16 cellular contexts compared by ENCODE assay signal in genomic region chr1:205962821-205963221, GRCh38. TPM values are rescaled to one million over a fixed set of nuclear protein-coding genes. Genes with fewer than 3 reads are reported as not detected.
A peak's percentile ranks its signal among the peaks of the same experiment; 100 is the strongest.
DNase-seq lines count a peak whose midpoint lies in the region; ATAC-seq lines count a peak whose summit lies in the region.
"Had no signal": no experiment of that assay in that cellular context is flagged by ENCODE, and none has a peak within 500 bp of the region (broad histone marks: within the 10 kb centered on the region; RNA-seq: fewer than 3 reads in every experiment).

No MANE protein-coding gene starts in this region.

- H3K27ac ChIP-seq in BLaER1 treated with 17β-estradiol and CSF1 and Interleukin-3, amounts not matched to agents 10 nM and 100 nM = no peak overlapping the region

- H3K27me3 ChIP-seq in BLaER1 treated with 17β-estradiol and CSF1 and Interleukin-3, amounts not matched to agents 10 nM and 100 nM = no peaks in the 10 kb centered on the region

- H3K9me3 ChIP-seq in BLaER1 treated with 17β-estradiol and CSF1 and Interleukin-3, amounts not matched to agents 10 nM and 100 nM (replicated peaks in 1 of 11) = no peaks in the 10 kb centered on the region

- no peak for ATAC-seq in GM21381 (IDR thresholded peaks at IDR 0.05; ENCODE audit: unreplicated experiment)
- ATAC-seq: stimulated activated memory B cell treated with anti-CD40 and anti-IgM and Interleukin-4, amounts not matched to agents 10 μg/mL and 1 μg/mL and 100 μg/mL, for 72 hours had no signal

- H3K4me2 ChIP-seq in BLaER1 treated with 17β-estradiol and CSF1 and Interleukin-3, amounts not matched to agents 10 nM and 100 nM = peak overlapping the region; percentile 13 to 81 (median 61); a peak in 19 of 22 replicates

- DNase-seq in AG08395 (ENCODE audit: low spot score) (peak; percentile 25), NCI-H226 (peak; percentile 9), kidney tubule cell (ENCODE audit: low spot score) (peak; percentile 20), activated gamma-delta T cell treated with Interleukin-2 at 50 U/mL for 16 hours (no peak), SK-N-DZ (ENCODE audit: low spot score) (no peak)
- DNase-seq: activated naive CD4-positive, alpha-beta T cell treated with Interleukin-2 at 50 U/mL for 16 hours; anterior cingulate cortex; cerebellar nuclear complex; effector memory CD4-positive, alpha-beta T cell; H7; NCI-H1436; NCI-H446 treated with DMSO at 0.1 percent for 48 hours had no signal

- H3K4me3 ChIP-seq in BLaER1 treated with 17β-estradiol and CSF1 and Interleukin-3, amounts not matched to agents 10 nM and 100 nM = no peak overlapping the region
- H3K4me3 ChIP-seq: lung had no signal

- no peaks in the 10 kb centered on the region for H3K36me3 ChIP-seq in BLaER1 treated with 17β-estradiol and CSF1 and Interleukin-3, amounts not matched to agents 10 nM and 100 nM

- H3K4me1 ChIP-seq in BLaER1 treated with 17β-estradiol and CSF1 and Interleukin-3, amounts not matched to agents 10 nM and 100 nM = peaks cover 36 to 56% (median 48%) of the 10 kb centered on the region in 10 experiments

- no peak overlapping the region for H3K9ac ChIP-seq in BLaER1 treated with 17β-estradiol and CSF1 and Interleukin-3, amounts not matched to agents 10 nM and 100 nM

- no peaks in the 10 kb centered on the region for H4K20me1 ChIP-seq in BLaER1 treated with 17β-estradiol and CSF1 and Interleukin-3, amounts not matched to agents 10 nM and 100 nM

RNA-seq across cellular contexts. Expression of gene SLC26A9, which starts 19.6 kb away (rescaled TPM):
- not detected in 2 replicates for polyA plus RNA-seq in SK-N-DZ (2014; cell fraction: cytosol; rRNA removed)
- not detected in 2 replicates for polyA plus RNA-seq in SK-N-DZ (2014; cell fraction: nucleus; rRNA removed)

RNA-seq across cellular contexts. Expression of gene RAB7B, which starts 40.4 kb away (rescaled TPM):
- polyA plus RNA-seq in SK-N-DZ (2014; cell fraction: cytosol; rRNA removed) = not detected in 2 replicates
- not detected in 2 replicates for polyA plus RNA-seq in SK-N-DZ (2014; cell fraction: nucleus; rRNA removed)

Comparison
In these comparisons a context has a peak if more than half of its experiments do, and no peak if none do; other contexts are left out.
1. DNase-seq: peak in AG08395 (single experiment), NCI-H226 (single experiment) and kidney tubule cell (single experiment); none in activated gamma-delta T cell treated with Interleukin-2 at 50 U/mL for 16 hours (single experiment) and SK-N-DZ (single experiment).